11 cellular contexts compared by ENCODE assay signal in genomic region chr3:172135185-172135584, GRCh38.
DNase-seq lines count a peak whose midpoint lies in the region; ATAC-seq and TF ChIP-seq lines count a peak whose summit lies in the region.
"Had no signal": no experiment of that assay in that cellular context is flagged by ENCODE, and none has a peak within 500 bp of the region (broad histone marks: within the 10 kb centered on the region; RNA-seq: fewer than 3 reads in every experiment).

No MANE protein-coding gene starts in this region.

- H3K27ac Mint-ChIP-seq in Calu3 (ENCODE audit: unreplicated experiment) (peak overlapping the region; percentile 86), osteocyte (ENCODE audit: unreplicated experiment) (peak overlapping the region; percentile 54)

- H3K9me3 Mint-ChIP-seq in Calu3 (ENCODE audit: low read depth, unreplicated experiment): no peaks in the 10 kb centered on the region
- no peaks in the 10 kb centered on the region for H3K9me3 Mint-ChIP-seq in osteocyte (ENCODE audit: unreplicated experiment)
- no peaks in the 10 kb centered on the region for H3K9me3 Mint-ChIP-seq in activated T-cell treated with anti-CD3 and anti-CD28 coated beads, Interleukin-2, amount 50 U/mL, for 4 hours

- H3K9me3 ChIP-seq in RWPE2 (ENCODE audit: severe bottlenecking): no peaks in the 10 kb centered on the region

- intact Hi-C loops in Calu3 (cut with micrococcal nuclease; ENCODE audit: unreplicated experiment): no loop called here

- H3K4me3 ChIP-seq in RWPE2 (ENCODE audit: severe bottlenecking): no peak overlapping the region

- peaks cover 80% of the 10 kb centered on the region for H3K4me1 ChIP-seq in RWPE2 (ENCODE audit: insufficient read depth, poor library complexity, severe bottlenecking)

- H3K36me3 Mint-ChIP-seq in Calu3 (ENCODE audit: insufficient read depth, unreplicated experiment) (peaks cover 86% of the 10 kb centered on the region), osteocyte (ENCODE audit: unreplicated experiment) (peaks cover 29% of the 10 kb centered on the region)
- H3K36me3 Mint-ChIP-seq in activated T-cell treated with anti-CD3 and anti-CD28 coated beads, Interleukin-2, amount 50 U/mL, for 4 hours (ENCODE audit: insufficient read depth): peaks cover 9% of the 10 kb centered on the region

- H3K36me3 ChIP-seq in RWPE2 (ENCODE audit: low read depth): peaks cover 37% of the 10 kb centered on the region

- no TSS peak for BruUV-seq in Calu3 (replicated peaks; lab: Mats Ljungman, UMichigan)

- H3K27ac ChIP-seq in RWPE2 (ENCODE audit: poor library complexity, severe bottlenecking) (peak overlapping the region; percentile 99), epithelial cell of prostate (peak overlapping the region; percentile 83)

- no peak for TF ChIP-seq CTCF in Calu3 (IDR thresholded peaks at IDR 0.05; ENCODE audit: unreplicated experiment)
- no peak for TF ChIP-seq CTCF in RWPE2 (IDR thresholded peaks at IDR 0.05; ENCODE audit: poor library complexity, severe bottlenecking)
- TF ChIP-seq CTCF in osteocyte (IDR thresholded peaks at IDR 0.05): no peak

- CTCF ChIA-PET in Calu3 (lab: Charles Lee): interaction anchor here (0.6 kb wide), 1 partner anchor 75 kb away, joined by 4 read pairs; no protein-coding TSS in a partner anchor

- H3K4me1 Mint-ChIP-seq in Calu3 (ENCODE audit: low read depth, unreplicated experiment) (peaks cover 87% of the 10 kb centered on the region), osteocyte (ENCODE audit: unreplicated experiment) (peaks cover 58% of the 10 kb centered on the region)
- peaks cover 70% of the 10 kb centered on the region for H3K4me1 Mint-ChIP-seq in activated T-cell treated with anti-CD3 and anti-CD28 coated beads, Interleukin-2, amount 50 U/mL, for 4 hours (ENCODE audit: low read depth)

- ATAC-seq in RWPE2 (ENCODE audit: low read depth): no peak
- ATAC-seq in activated T-cell treated with anti-CD3 and anti-CD28 coated beads, Interleukin-2, amount 50 U/mL, for 4 hours: no peak

- no peaks in the 10 kb centered on the region for H3K27me3 Mint-ChIP-seq in Calu3 (ENCODE audit: unreplicated experiment)
- no peaks in the 10 kb centered on the region for H3K27me3 Mint-ChIP-seq in osteocyte (ENCODE audit: unreplicated experiment)
- H3K27me3 Mint-ChIP-seq in activated T-cell treated with anti-CD3 and anti-CD28 coated beads, Interleukin-2, amount 50 U/mL, for 4 hours (ENCODE audit: low read depth): no peaks in the 10 kb centered on the region

- DNase-seq in Calu3: no peak
- no peak for DNase-seq in RWPE2 (ENCODE audit: low spot score)
- no peak for DNase-seq in epithelial cell of prostate (ENCODE audit: low read depth, low spot score)
- no peak for DNase-seq in osteocyte (ENCODE audit: extremely low spot score, unreplicated experiment)
- DNase-seq in medulla oblongata (ENCODE audit: extremely low spot score): no peak
- no peak for DNase-seq in NCI-H146 (lab: John Stamatoyannopoulos, UW)
- no peak for DNase-seq in pons (ENCODE audit: low spot score)
- no peak for DNase-seq in activated T-cell treated with anti-CD3 and anti-CD28 coated beads, Interleukin-2, amount 50 U/mL, for 4 hours
- DNase-seq: aorta, NCI-H187, T1000 had no signal

- H3K27me3 ChIP-seq in RWPE2 (ENCODE audit: insufficient read depth, poor library complexity, severe bottlenecking): no peaks in the 10 kb centered on the region

- H3K4me3 Mint-ChIP-seq in Calu3 (ENCODE audit: low read depth, unreplicated experiment): no peak overlapping the region
- no peak overlapping the region for H3K4me3 Mint-ChIP-seq in osteocyte (ENCODE audit: unreplicated experiment)
- no peak overlapping the region for H3K4me3 Mint-ChIP-seq in activated T-cell treated with anti-CD3 and anti-CD28 coated beads, Interleukin-2, amount 50 U/mL, for 4 hours
